1 cellular context compared by ENCODE assay signal in genomic region chr2:85420743-85421705, GRCh38.
A peak's percentile ranks its signal among the peaks of the same experiment; 100 is the strongest.
TF ChIP-seq lines count a peak whose summit lies in the region.

No MANE protein-coding gene starts in this region.

TF ChIP-seq in K562, 482 proteins besides CTCF, POLR2A, EP300 and RAD21 (continued from another document and continues in another):
- 0 out of 2 replicates have a peak, but pooled peaks have one; percentile 60 for TF ChIP-seq CUX1 (CRISPR knock-in tag; IDR thresholded peaks at IDR 0.05)
- TF ChIP-seq ZNF445 (CRISPR knock-in tag; IDR thresholded peaks at IDR 0.05; ENCODE audit: low read depth): no peak
- TF ChIP-seq ZFP30 (CRISPR knock-in tag; IDR thresholded peaks at IDR 0.05; ENCODE audit: borderline replicate concordance): no peak
- TF ChIP-seq TOE1 (IDR thresholded peaks at IDR 0.05; ENCODE audit: borderline replicate concordance): no peak; the same call in 1 of the 2 replicates
- TF ChIP-seq TOE1 (CRISPR knock-in tag; IDR thresholded peaks at IDR 0.05; ENCODE audit: borderline replicate concordance, low read depth): no peak
- TF ChIP-seq PTRF (tag; IDR thresholded peaks at IDR 0.05): no peak
- peak; percentile 61 for TF ChIP-seq CREM (IDR thresholded peaks at IDR 0.05; ENCODE audit: low read depth)
- TF ChIP-seq SRSF3 (IDR thresholded peaks at IDR 0.05; ENCODE audit: insufficient read depth, low read length): no peak
- TF ChIP-seq MNT (conservative IDR thresholded peaks at IDR 0.05): peak; percentile 46 to 56; a peak in 3 of 4 replicates
- TF ChIP-seq HDAC2 (IDR thresholded peaks at IDR 0.05): no peak
- peak; percentile 56; the same call in 1 of the 2 replicates for TF ChIP-seq SAFB (IDR thresholded peaks at IDR 0.05; ENCODE audit: borderline replicate concordance, low read depth, low read length)
- no peak for TF ChIP-seq SIRT6 (IDR thresholded peaks at IDR 0.05; ENCODE audit: low read depth, low read length)
- TF ChIP-seq POLR2AphosphoS5 (IDR thresholded peaks at IDR 0.05; ENCODE audit: control insufficient read depth, insufficient read depth, low read depth, low read length): no peak
- no peak for TF ChIP-seq PURB (CRISPR knock-in tag; IDR thresholded peaks at IDR 0.05; ENCODE audit: low read depth)
- peak; percentile 6; the same call in 1 of the 2 replicates for TF ChIP-seq TFE3 (CRISPR knock-in tag; IDR thresholded peaks at IDR 0.05)
- TF ChIP-seq CBX5 (IDR thresholded peaks at IDR 0.05; ENCODE audit: borderline replicate concordance, low read depth): 0 out of 2 replicates have a peak, but pooled peaks have one; percentile 0
- peak; percentile 50; the same call in 1 of the 2 replicates for TF ChIP-seq GTF2A2 (tag; IDR thresholded peaks at IDR 0.05)
- no peak for TF ChIP-seq ZNF232 (CRISPR knock-in tag; IDR thresholded peaks at IDR 0.05)
- no peak for TF ChIP-seq HOMEZ (CRISPR knock-in tag; IDR thresholded peaks at IDR 0.05)
- no peak for TF ChIP-seq ZEB2 (IDR thresholded peaks at IDR 0.05)
- TF ChIP-seq TCF3 (CRISPR knock-in tag; IDR thresholded peaks at IDR 0.05): peak; percentile 33; the same call in 1 of the 2 replicates
- no peak for TF ChIP-seq PREB (CRISPR knock-in tag; IDR thresholded peaks at IDR 0.05)
- TF ChIP-seq BRD9 (IDR thresholded peaks at IDR 0.05; ENCODE audit: low read depth, partially characterized antibody): peak; percentile 95
- 0 out of 2 replicates have a peak, but pooled peaks have one; percentile 72 for TF ChIP-seq HINFP (tag; conservative IDR thresholded peaks at IDR 0.05; ENCODE audit: low read depth)
- TF ChIP-seq ZNF695 (CRISPR knock-in tag; IDR thresholded peaks at IDR 0.05): 0 out of 2 replicates have a peak, but pooled peaks have one; percentile 53
- no peak for TF ChIP-seq CAMTA2 (CRISPR knock-in tag; conservative IDR thresholded peaks at IDR 0.05)
- peak; percentile 49; the same call in 1 of the 2 replicates for TF ChIP-seq ZFX (CRISPR knock-in tag; IDR thresholded peaks at IDR 0.05)
- TF ChIP-seq NCOR1 (IDR thresholded peaks at IDR 0.05): peak; percentile 31; the same call in 1 of the 2 replicates
- TF ChIP-seq ZNF79 (CRISPR knock-in tag; IDR thresholded peaks at IDR 0.05; ENCODE audit: low read depth): 0 out of 2 replicates have a peak, but pooled peaks have one; percentile 2
- TF ChIP-seq ZBTB5 (IDR thresholded peaks at IDR 0.05): no peak
- TF ChIP-seq ASH1L (IDR thresholded peaks at IDR 0.05; ENCODE audit: borderline replicate concordance, low read depth, partially characterized antibody): no peak
- TF ChIP-seq ZFP36 (IDR thresholded peaks at IDR 0.05; ENCODE audit: low read depth, low read length, partially characterized antibody): peak; percentile 15
- 0 out of 2 replicates have a peak, but pooled peaks have one; percentile 31 for TF ChIP-seq PPARD (CRISPR knock-in tag; IDR thresholded peaks at IDR 0.05)
- TF ChIP-seq ZC3H8 (IDR thresholded peaks at IDR 0.05): no peak
- peak; percentile 81 for TF ChIP-seq CXXC5 (CRISPR knock-in tag; IDR thresholded peaks at IDR 0.05)
- no peak for TF ChIP-seq MCM5 (IDR thresholded peaks at IDR 0.05; ENCODE audit: low read depth)
- peak; percentile 61; the same call in 1 of the 2 replicates for TF ChIP-seq ZBTB9 (CRISPR knock-in tag; IDR thresholded peaks at IDR 0.05)
- peak; percentile 86; the same call in 1 of the 2 replicates for TF ChIP-seq LCOR (CRISPR knock-in tag; IDR thresholded peaks at IDR 0.05)
- TF ChIP-seq ZNF134 (CRISPR knock-in tag; conservative IDR thresholded peaks at IDR 0.05): peak; percentile 9; the same call in 1 of the 2 replicates
- TF ChIP-seq NFATC3 (IDR thresholded peaks at IDR 0.05): no peak
- TF ChIP-seq ZKSCAN8 (CRISPR knock-in tag; IDR thresholded peaks at IDR 0.05): 0 out of 2 replicates have a peak, but pooled peaks have one; percentile 57
- peak; percentile 55; the same call in 1 of the 2 replicates for TF ChIP-seq LARP7 (IDR thresholded peaks at IDR 0.05)
- TF ChIP-seq KLF16 (IDR thresholded peaks at IDR 0.05): peak; percentile 53; the same call in 1 of the 2 replicates
- TF ChIP-seq ZNF778 (CRISPR knock-in tag; IDR thresholded peaks at IDR 0.05): no peak
- peak; percentile 12 for TF ChIP-seq TAF9B (IDR thresholded peaks at IDR 0.05; ENCODE audit: partially characterized antibody)
- TF ChIP-seq POLR2G (IDR thresholded peaks at IDR 0.05; ENCODE audit: low read depth, low read length): 0 out of 2 replicates have a peak, but pooled peaks have one; percentile 27
- no peak for TF ChIP-seq TCF7L2 (IDR thresholded peaks at IDR 0.05; ENCODE audit: low read depth, low read length)
